8 cellular contexts compared by ENCODE assay signal in the genomic region with DNA sequence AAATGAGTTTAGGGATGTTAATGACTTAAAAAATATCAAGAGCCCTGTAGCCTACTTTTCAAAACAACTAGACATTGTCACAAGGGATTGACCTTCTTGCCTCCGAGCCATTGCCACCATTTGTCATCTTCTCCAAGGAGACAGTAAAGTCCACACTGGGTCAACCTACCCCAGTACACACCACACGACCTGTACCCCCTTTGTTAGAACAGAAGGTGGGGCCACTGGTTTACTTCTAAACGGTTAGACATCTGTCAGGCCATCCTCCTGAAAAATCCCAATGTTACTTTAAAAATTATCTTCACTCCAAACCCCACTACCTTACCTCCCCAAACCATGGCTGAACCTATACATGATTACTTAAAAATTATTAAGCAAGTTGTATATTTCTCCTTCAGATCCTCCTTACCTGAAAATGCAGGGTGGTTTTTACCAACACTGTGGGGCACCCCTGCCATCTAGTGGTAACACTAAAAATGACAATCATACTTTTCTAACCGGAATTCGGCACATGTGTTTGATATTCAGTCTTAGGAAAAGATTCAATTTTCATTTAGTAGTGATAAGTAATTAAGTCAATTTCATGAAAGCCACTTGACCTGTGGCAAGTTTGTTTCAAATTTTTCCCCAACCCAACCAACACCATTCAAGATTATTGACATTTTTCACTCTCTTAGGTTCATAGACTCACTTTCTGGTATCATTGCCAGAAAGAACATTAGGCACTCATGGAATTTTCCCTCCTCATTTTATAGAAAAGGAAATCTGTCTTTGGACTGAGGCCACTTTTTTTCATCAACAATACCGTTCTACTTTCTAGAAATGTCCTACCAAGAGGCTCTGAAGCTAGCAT.
A peak's percentile ranks its signal among the peaks of the same experiment; 100 is the strongest.
DNase-seq lines count a peak whose midpoint lies in the region; ATAC-seq and TF ChIP-seq lines count a peak whose summit lies in the region.

No MANE protein-coding gene starts in this region.

- ATAC-seq in Right ventricle myocardium superior (ENCODE audit: poor library complexity), result peak; percentile 39
- ATAC-seq in GM21367 (IDR thresholded peaks at IDR 0.05; ENCODE audit: unreplicated experiment), result no peak

- CTCF ChIA-PET in activated naive CD4-positive, alpha-beta T cell treated with anti-CD3 and anti-CD28 coated beads, Interleukin-2, amount 10 ng/mL, durations not matched to agents 7 days and 5 days (lab: Charles Lee), result interaction anchor here (1.2 to 1.3 kb wide), 2 partner anchors 84 to 1869 kb away, joined by 3 to 6 read pairs; no protein-coding TSS in a partner anchor

- H3K36me3 Mint-ChIP-seq in HFFc6 (ENCODE audit: low read depth), result no peaks in the 10 kb centered on the region
- H3K36me3 Mint-ChIP-seq in activated naive CD4-positive, alpha-beta T cell treated with anti-CD3 and anti-CD28 coated beads, Interleukin-2, amount 10 ng/mL, durations not matched to agents 7 days and 5 days, result no peaks in the 10 kb centered on the region

- no peaks in the 10 kb centered on the region for H3K9me3 ChIP-seq in left ventricle myocardium inferior (replicated peaks)
- H3K9me3 ChIP-seq in smooth muscle cell (replicated peaks; ENCODE audit: low read depth), result no peaks in the 10 kb centered on the region

- H3K4me2 ChIP-seq in smooth muscle cell, result no peak overlapping the region

- H3K36me3 ChIP-seq in left ventricle myocardium inferior (no peaks in the 10 kb centered on the region), smooth muscle cell (ENCODE audit: low read depth) (no peaks in the 10 kb centered on the region)

- no peak overlapping the region for H3K9ac ChIP-seq in smooth muscle cell (ENCODE audit: low read depth)

- intact Hi-C loops in Right ventricle myocardium superior (cut with DNase I), result loop anchor here (10.0 kb wide), 1 partner anchor 368 kb away; no protein-coding TSS in a partner anchor
- intact Hi-C loops in cardiac septum (cut with DNase I), result loop anchor here (5.0 to 10.0 kb wide), 2 partner anchors 75 to 368 kb away; no protein-coding TSS in a partner anchor
- intact Hi-C loops in left ventricle myocardium inferior (cut with micrococcal nuclease), result loop anchor here (10.0 kb wide), 1 partner anchor 368 kb away; no protein-coding TSS in a partner anchor

- no peaks in the 10 kb centered on the region for H3K4me1 Mint-ChIP-seq in HFFc6 (ENCODE audit: low read depth)
- H3K4me1 Mint-ChIP-seq in activated naive CD4-positive, alpha-beta T cell treated with anti-CD3 and anti-CD28 coated beads, Interleukin-2, amount 10 ng/mL, durations not matched to agents 7 days and 5 days, result no peaks in the 10 kb centered on the region

- H3F3A ChIP-seq in smooth muscle cell (ENCODE audit: low read depth), result no peaks in the 10 kb centered on the region

- H3K4me3 ChIP-seq in left ventricle myocardium inferior, result no peak overlapping the region
- H3K4me3 ChIP-seq in smooth muscle cell, result no peak overlapping the region

- peaks cover 5% of the 10 kb centered on the region for H3K27me3 ChIP-seq in left ventricle myocardium inferior (ENCODE audit: low read depth)
- peaks cover 6% of the 10 kb centered on the region for H3K27me3 ChIP-seq in smooth muscle cell (ENCODE audit: low read depth)

- no peak overlapping the region for H2AFZ ChIP-seq in smooth muscle cell (ENCODE audit: low read depth)

- H3K27ac ChIP-seq in left ventricle myocardium inferior (replicated peaks), result no peak overlapping the region
- H3K27ac ChIP-seq in smooth muscle cell (ENCODE audit: low read depth), result no peak overlapping the region

- H3K4me1 ChIP-seq in left ventricle myocardium inferior (no peaks in the 10 kb centered on the region), smooth muscle cell (ENCODE audit: low read depth) (no peaks in the 10 kb centered on the region)

- no peaks in the 10 kb centered on the region for H3K9me3 Mint-ChIP-seq in HFFc6
- H3K9me3 Mint-ChIP-seq in activated naive CD4-positive, alpha-beta T cell treated with anti-CD3 and anti-CD28 coated beads, Interleukin-2, amount 10 ng/mL, durations not matched to agents 7 days and 5 days, result no peaks in the 10 kb centered on the region

- H3K27me3 Mint-ChIP-seq in HFFc6 (ENCODE audit: insufficient read depth), result no peaks in the 10 kb centered on the region; the same call in 1 of the 2 replicates
- peaks cover 20% of the 10 kb centered on the region for H3K27me3 Mint-ChIP-seq in activated naive CD4-positive, alpha-beta T cell treated with anti-CD3 and anti-CD28 coated beads, Interleukin-2, amount 10 ng/mL, durations not matched to agents 7 days and 5 days

- H3K27ac Mint-ChIP-seq in HFFc6, result no peak overlapping the region
- H3K27ac Mint-ChIP-seq in activated naive CD4-positive, alpha-beta T cell treated with anti-CD3 and anti-CD28 coated beads, Interleukin-2, amount 10 ng/mL, durations not matched to agents 7 days and 5 days, result no peak overlapping the region

- peak; percentile 94 for TF ChIP-seq CTCF in HFFc6 (IDR thresholded peaks at IDR 0.05)
- TF ChIP-seq CTCF in left ventricle myocardium inferior (IDR thresholded peaks at IDR 0.05; ENCODE audit: borderline replicate concordance), result peak; percentile 85
- peak; percentile 84 for TF ChIP-seq CTCF in smooth muscle cell (IDR thresholded peaks at IDR 0.05; ENCODE audit: borderline replicate concordance, insufficient read depth, poor library complexity, severe bottlenecking)

- no peak for DNase-seq in Right ventricle myocardium superior
- DNase-seq in cardiac septum (ENCODE audit: low spot score), result no peak
- DNase-seq in HFFc6, result peak; percentile 16
- DNase-seq in NCI-H2227 (lab: John Stamatoyannopoulos, UW; ENCODE audit: unreplicated experiment), result peak; percentile 75
- peak; percentile 37 for DNase-seq in activated naive CD4-positive, alpha-beta T cell treated with anti-CD3 and anti-CD28 coated beads, Interleukin-2, amount 10 ng/mL, durations not matched to agents 7 days and 5 days
- DNase-seq in left ventricle myocardium inferior, result no peak
- no peak for DNase-seq in smooth muscle cell (lab: John Stamatoyannopoulos, UW; ENCODE audit: unreplicated experiment)

- H3K79me2 ChIP-seq in smooth muscle cell (ENCODE audit: low read depth), result no peaks in the 10 kb centered on the region

- no peak overlapping the region for H3K4me3 Mint-ChIP-seq in HFFc6
- no peak overlapping the region for H3K4me3 Mint-ChIP-seq in activated naive CD4-positive, alpha-beta T cell treated with anti-CD3 and anti-CD28 coated beads, Interleukin-2, amount 10 ng/mL, durations not matched to agents 7 days and 5 days

- H4K20me1 ChIP-seq in smooth muscle cell (ENCODE audit: low read depth), result no peaks in the 10 kb centered on the region

- WGBS in smooth muscle cell (ENCODE audit: low lambda C conversion rate), result 44% methylated on average over 6 of the region's 6 CpGs

Comparison
In these comparisons a context has a peak if more than half of its experiments do, and no peak if none do; other contexts are left out.
1. DNase-seq: peak in HFFc6 (single experiment), NCI-H2227 (single experiment) and activated naive CD4-positive, alpha-beta T cell treated with anti-CD3 and anti-CD28 coated beads, Interleukin-2, amount 10 ng/mL, durations not matched to agents 7 days and 5 days (single experiment); none in Right ventricle myocardium superior (single experiment), cardiac septum (single experiment), left ventricle myocardium inferior (single experiment) and smooth muscle cell (single experiment).
2. Peak in every context shown above with its lines, with median percentiles within 50 percentile points of each other: CTCF ChIP-seq.